In genomic region chr2:238847841-238848565, GRCh38 we compare ENCODE assay signal across 9 cellular contexts. TPM values are rescaled to one million over a fixed set of nuclear protein-coding genes. Genes with fewer than 3 reads are reported as not detected.
A peak's percentile ranks its signal among the peaks of the same experiment; 100 is the strongest.
DNase-seq lines count a peak whose midpoint lies in the region; ATAC-seq and TF ChIP-seq lines count a peak whose summit lies in the region.
"Had no signal": no experiment of that assay in that cellular context is flagged by ENCODE, and none has a peak within 500 bp of the region (broad histone marks: within the 10 kb centered on the region; RNA-seq: fewer than 3 reads in every experiment).

TSS of gene TWIST2 (plus strand) at chr2:238848085. CDS start at chr2:238848216, 131 bp downstream.

- ATAC-seq in GM21737 (IDR thresholded peaks at IDR 0.05; ENCODE audit: unreplicated experiment), result no peak
- ATAC-seq: stimulated activated effector memory CD8-positive, alpha-beta T cell treated with anti-CD3 and anti-CD28 coated beads, Interleukin-12 subunit alpha, Interleukin-12 subunit beta, amount 100 ng/mL, for 72 hours had no signal

- H3K27me3 Mint-ChIP-seq in neural progenitor cell (ENCODE audit: insufficient read depth, low read depth), result peaks cover 35% of the 10 kb centered on the region

- H3K27ac ChIP-seq in neural progenitor cell, result no peak within 1 kb of the TSS

- peaks cover 100% of the 10 kb centered on the region for H3K27me3 ChIP-seq in neural progenitor cell

- H2AFZ ChIP-seq in neural progenitor cell (replicated peaks), result peak within 1 kb of the TSS; percentile 99

- H3K4me3 ChIP-seq in fibroblast of mammary gland (ENCODE audit: control insufficient read depth, low read depth, low read length) (peak within 1 kb of the TSS; percentile 94), neural progenitor cell (peak within 1 kb of the TSS; percentile 56)

- H3K9me3 Mint-ChIP-seq in neural progenitor cell, result peaks cover 3% of the 10 kb centered on the region
- H3K9me3 Mint-ChIP-seq: stimulated activated effector memory CD8-positive, alpha-beta T cell treated with anti-CD3 and anti-CD28 coated beads, Interleukin-12 subunit alpha, Interleukin-12 subunit beta, amount 100 ng/mL, for 72 hours had no signal

- peaks cover 5% of the 10 kb centered on the region for H3K4me1 Mint-ChIP-seq in neural progenitor cell
- H3K4me1 Mint-ChIP-seq: stimulated activated effector memory CD8-positive, alpha-beta T cell treated with anti-CD3 and anti-CD28 coated beads, Interleukin-12 subunit alpha, Interleukin-12 subunit beta, amount 100 ng/mL, for 72 hours had no signal

- no peaks in the 10 kb centered on the region for H3K36me3 Mint-ChIP-seq in neural progenitor cell
- H3K36me3 Mint-ChIP-seq: stimulated activated effector memory CD8-positive, alpha-beta T cell treated with anti-CD3 and anti-CD28 coated beads, Interleukin-12 subunit alpha, Interleukin-12 subunit beta, amount 100 ng/mL, for 72 hours had no signal

- no peak within 1 kb of the TSS for H3K9ac ChIP-seq in neural progenitor cell

- peaks cover 10% of the 10 kb centered on the region for H3F3A ChIP-seq in neural progenitor cell (ENCODE audit: low read depth)

- H3K4me3 Mint-ChIP-seq in neural progenitor cell, result peak within 1 kb of the TSS; percentile 82
- H3K4me3 Mint-ChIP-seq: stimulated activated effector memory CD8-positive, alpha-beta T cell treated with anti-CD3 and anti-CD28 coated beads, Interleukin-12 subunit alpha, Interleukin-12 subunit beta, amount 100 ng/mL, for 72 hours had no signal

- peak; percentile 96 for DNase-seq in AG20443 (ENCODE audit: low spot score)
- peak; percentile 94 for DNase-seq in NOMO-1 treated with DMSO at 0.1 percent for 48 hours (lab: John Stamatoyannopoulos, UW; ENCODE audit: unreplicated experiment)
- DNase-seq in fibroblast of mammary gland (ENCODE audit: low read depth), result peak; percentile 94
- DNase-seq in neural progenitor cell (ENCODE audit: low spot score), result peak; percentile 78
- DNase-seq in kidney glomerular epithelial cell (lab: John Stamatoyannopoulos, UW), result no peak
- DNase-seq in NCI-H187 (lab: John Stamatoyannopoulos, UW), result no peak
- DNase-seq in stimulated activated CD4-positive, alpha-beta T cell treated with anti-CD3 and anti-CD28 coated beads, Interleukin-2, amount 100 ng/mL, for 24 hours, result no peak

- H3K36me3 ChIP-seq in neural progenitor cell, result no peaks in the 10 kb centered on the region

- H3K9me3 ChIP-seq in neural progenitor cell (ENCODE audit: low read depth), result no peaks in the 10 kb centered on the region

- peaks cover 35% of the 10 kb centered on the region for H4K20me1 ChIP-seq in neural progenitor cell (ENCODE audit: low read depth)

- H3K4me1 ChIP-seq in neural progenitor cell, result peaks cover 11% of the 10 kb centered on the region

- peak within 1 kb of the TSS; percentile 88 for H3K4me2 ChIP-seq in neural progenitor cell

- H3K79me2 ChIP-seq in neural progenitor cell (ENCODE audit: low read depth), result no peaks in the 10 kb centered on the region

- no peak within 1 kb of the TSS for H3K27ac Mint-ChIP-seq in neural progenitor cell
- H3K27ac Mint-ChIP-seq: stimulated activated effector memory CD8-positive, alpha-beta T cell treated with anti-CD3 and anti-CD28 coated beads, Interleukin-12 subunit alpha, Interleukin-12 subunit beta, amount 100 ng/mL, for 72 hours had no signal

- TF ChIP-seq CTCF in fibroblast of mammary gland (conservative IDR thresholded peaks at IDR 0.05; ENCODE audit: control insufficient read depth, insufficient read depth, low read depth, low read length) (no peak), neural progenitor cell (IDR thresholded peaks at IDR 0.05) (no peak)

RNA-seq across cellular contexts. Expression of gene TWIST2, which starts in this region (rescaled TPM):
- total RNA-seq in neural progenitor cell (ENCODE audit: low replicate concordance), result 0.51 and 1.7 TPM in 2 replicates

Comparison
In these comparisons a context has a peak if more than half of its experiments do, and no peak if none do; other contexts are left out.
1. DNase-seq: peak in AG20443 (single experiment), NOMO-1 treated with DMSO at 0.1 percent for 48 hours (single experiment), fibroblast of mammary gland (single experiment) and neural progenitor cell (single experiment); none in kidney glomerular epithelial cell (single experiment), NCI-H187 (0 of 2) and stimulated activated CD4-positive, alpha-beta T cell treated with anti-CD3 and anti-CD28 coated beads, Interleukin-2, amount 100 ng/mL, for 24 hours (0 of 2).